In the genomic region with DNA sequence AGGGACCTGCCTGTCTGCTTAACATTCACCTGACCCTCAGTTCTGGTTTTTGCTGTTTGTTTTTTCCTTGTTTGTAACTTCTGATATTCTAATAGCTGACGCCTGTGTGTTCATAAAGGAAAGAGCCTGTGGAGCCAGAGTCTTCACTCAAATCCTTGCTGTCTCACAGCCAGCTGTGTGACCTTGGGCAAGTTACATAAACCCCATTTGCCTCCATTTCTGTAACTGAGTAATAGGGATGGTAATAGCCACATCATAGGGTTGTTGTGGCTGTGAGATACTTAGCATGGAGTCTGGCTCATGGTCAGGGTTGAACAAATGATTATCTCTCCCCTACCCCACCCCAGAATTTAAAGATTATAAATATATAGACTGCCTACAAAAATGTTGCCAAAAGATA, we compare ENCODE assay signal across 16 cellular contexts. TPM values are rescaled to one million over a fixed set of nuclear protein-coding genes. Genes with fewer than 3 reads are reported as not detected.
DNase-seq lines count a peak whose midpoint lies in the region; ATAC-seq, FAIRE-seq and TF ChIP-seq lines count a peak whose summit lies in the region.
"Had no signal": no experiment of that assay in that cellular context is flagged by ENCODE, and none has a peak within 500 bp of the region (broad histone marks: within the 10 kb centered on the region; RNA-seq: fewer than 3 reads in every experiment).

No MANE protein-coding gene starts in this region.

- TF ChIP-seq POLR2A in K562 (conservative IDR thresholded peaks at IDR 0.05) (no peak), suprapubic skin (IDR thresholded peaks at IDR 0.05) (no peak)

- H3K27ac ChIP-seq in K562 (ENCODE audit: extremely low read depth, low read depth, low read length), result peak overlapping the region; percentile 58; the same call in 2 of the 3 replicates
- H3K27ac ChIP-seq in suprapubic skin, result peak overlapping the region; percentile 84

- no peak for TF ChIP-seq CTCF in K562 (IDR thresholded peaks at IDR 0.05 in 2 of 3, conservative IDR thresholded peaks at IDR 0.05 in 1 of 3; ENCODE audit: insufficient read depth in 2 of 3, low read depth in 1 of 3, low read length in 3 of 3)
- TF ChIP-seq CTCF in suprapubic skin (IDR thresholded peaks at IDR 0.05), result no peak
- TF ChIP-seq CTCF in WTC11 (IDR thresholded peaks at IDR 0.05), result no peak

- ATAC-seq in K562 (no peak), WTC11 (no peak)

- FAIRE-seq in K562 (lab: Jason Lieb, UNC), result no peak
- FAIRE-seq: D721Med had no signal

- no peaks in the 10 kb centered on the region for H3K27me3 Mint-ChIP-seq in activated naive CD4-positive, alpha-beta T cell treated with anti-CD3 and anti-CD28 coated beads, Interleukin-2, amount 50 U/mL, for 24 hours
- no peaks in the 10 kb centered on the region for H3K27me3 Mint-ChIP-seq in activated naive CD4-positive, alpha-beta T cell treated with anti-CD3 and anti-CD28 coated beads, Interleukin-2, amount 10 ng/mL, durations not matched to agents 7 days and 5 days
- H3K27me3 Mint-ChIP-seq in WTC11 (ENCODE audit: low read depth), result no peaks in the 10 kb centered on the region
- H3K27me3 Mint-ChIP-seq: activated B cell treated with CpG ODN at 0.5 μM for 24 hours had no signal

- H2AFZ ChIP-seq in K562 (ENCODE audit: low read depth, low read length), result no peak overlapping the region

- no peak overlapping the region for H3K4me3 Mint-ChIP-seq in activated naive CD4-positive, alpha-beta T cell treated with anti-CD3 and anti-CD28 coated beads, Interleukin-2, amount 50 U/mL, for 24 hours
- H3K4me3 Mint-ChIP-seq in activated naive CD4-positive, alpha-beta T cell treated with anti-CD3 and anti-CD28 coated beads, Interleukin-2, amount 10 ng/mL, durations not matched to agents 7 days and 5 days, result no peak overlapping the region
- H3K4me3 Mint-ChIP-seq in WTC11, result no peak overlapping the region
- H3K4me3 Mint-ChIP-seq: activated B cell treated with CpG ODN at 0.5 μM for 24 hours, HFFc6 had no signal

- peak overlapping the region in 1 of 2 experiments; percentile 73; a peak in 1 of 4 replicates for H3K9ac ChIP-seq in K562 (ENCODE audit: insufficient read depth in 1 of 2, low read depth in 2 of 2, low read length in 2 of 2)

- TF ChIP-seq RAD21 in K562 (CRISPR knock-in tag; conservative IDR thresholded peaks at IDR 0.05 in 1 of 2, IDR thresholded peaks at IDR 0.05 in 1 of 2), result no peak

- H3K79me2 ChIP-seq in K562 (ENCODE audit: control insufficient read depth, insufficient read depth, low read length), result peaks cover 26% of the 10 kb centered on the region; the same call in 2 of the 3 replicates

- H3K4me3 ChIP-seq in K562 (no peak overlapping the region), suprapubic skin (no peak overlapping the region)

- H3K9me3 ChIP-seq in K562 (replicated peaks; ENCODE audit: control insufficient read depth, insufficient read depth, low read depth, low read length) (no peaks in the 10 kb centered on the region), suprapubic skin (no peaks in the 10 kb centered on the region)

- H3K9me3 Mint-ChIP-seq in activated naive CD4-positive, alpha-beta T cell treated with anti-CD3 and anti-CD28 coated beads, Interleukin-2, amount 50 U/mL, for 24 hours, result no peaks in the 10 kb centered on the region
- no peaks in the 10 kb centered on the region for H3K9me3 Mint-ChIP-seq in activated naive CD4-positive, alpha-beta T cell treated with anti-CD3 and anti-CD28 coated beads, Interleukin-2, amount 10 ng/mL, durations not matched to agents 7 days and 5 days
- H3K9me3 Mint-ChIP-seq in WTC11, result no peaks in the 10 kb centered on the region
- H3K9me3 Mint-ChIP-seq: activated B cell treated with CpG ODN at 0.5 μM for 24 hours, HFFc6 had no signal

- no peaks in the 10 kb centered on the region for H4K20me1 ChIP-seq in K562 (replicated peaks; ENCODE audit: control insufficient read depth, insufficient read depth, low read length)

- no peak overlapping the region for H3K4me2 ChIP-seq in K562 (ENCODE audit: insufficient read depth, low read length)

- H3K27me3 ChIP-seq in K562 (ENCODE audit: control insufficient read depth in 2 of 2, insufficient read depth in 2 of 2, low read length in 2 of 2), result no peaks in the 10 kb centered on the region
- no peaks in the 10 kb centered on the region for H3K27me3 ChIP-seq in suprapubic skin

- BruUV-seq in K562 (replicated peaks; lab: Mats Ljungman, UMichigan), result no TSS peak

- H3K36me3 ChIP-seq in K562 (ENCODE audit: control insufficient read depth, insufficient read depth, low read length) (peaks cover under 1% of the 10 kb centered on the region; the same call in 1 of the 3 replicates), suprapubic skin (no peaks in the 10 kb centered on the region)

- peaks cover 7% of the 10 kb centered on the region for H3K36me3 Mint-ChIP-seq in activated naive CD4-positive, alpha-beta T cell treated with anti-CD3 and anti-CD28 coated beads, Interleukin-2, amount 50 U/mL, for 24 hours
- peaks cover 5% of the 10 kb centered on the region for H3K36me3 Mint-ChIP-seq in activated naive CD4-positive, alpha-beta T cell treated with anti-CD3 and anti-CD28 coated beads, Interleukin-2, amount 10 ng/mL, durations not matched to agents 7 days and 5 days
- H3K36me3 Mint-ChIP-seq in WTC11, result no peaks in the 10 kb centered on the region

- intact Hi-C loops in K562 (cut with micrococcal nuclease), result no loop called here

- peaks cover 64% of the 10 kb centered on the region for H3K4me1 Mint-ChIP-seq in activated naive CD4-positive, alpha-beta T cell treated with anti-CD3 and anti-CD28 coated beads, Interleukin-2, amount 50 U/mL, for 24 hours
- H3K4me1 Mint-ChIP-seq in activated naive CD4-positive, alpha-beta T cell treated with anti-CD3 and anti-CD28 coated beads, Interleukin-2, amount 10 ng/mL, durations not matched to agents 7 days and 5 days, result peaks cover 33% of the 10 kb centered on the region
- H3K4me1 Mint-ChIP-seq in WTC11, result peaks cover 15% of the 10 kb centered on the region

- H3K4me1 ChIP-seq in K562 (replicated peaks in 1 of 2; ENCODE audit: control insufficient read depth in 2 of 2, insufficient read depth in 2 of 2, low read length in 2 of 2) (peaks cover 14 to 35% of the 10 kb centered on the region in 2 experiments; a peak in 4 of 5 replicates), suprapubic skin (peaks cover 88% of the 10 kb centered on the region)

- 56% methylated on average over 1 of the region's 1 CpG for WGBS in K562 (ENCODE audit: insufficient coverage, low coverage, missing lambda C conversion rate)
- WGBS in suprapubic skin, result 45% methylated on average over 1 of the region's 1 CpG

- H3K9me1 ChIP-seq in K562 (ENCODE audit: control insufficient read depth, insufficient read depth, low read length), result no peaks in the 10 kb centered on the region

- in situ Hi-C loops in K562 (cut with MboI), result no loop called here

- CTCF ChIA-PET in activated naive CD4-positive, alpha-beta T cell treated with anti-CD3 and anti-CD28 coated beads, Interleukin-2, amount 10 ng/mL, durations not matched to agents 7 days and 5 days (lab: Charles Lee), result no interaction called here
- CTCF ChIA-PET in K562 (lab: Yijun Ruan, JAX; ENCODE audit: low intra/inter-chr PET ratio) (no interaction called here), WTC11 (lab: Charles Lee) (no interaction called here)

- no peak for TF ChIP-seq EP300 in K562 (IDR thresholded peaks at IDR 0.05; ENCODE audit: low read length)
- no peak for TF ChIP-seq EP300 in suprapubic skin (IDR thresholded peaks at IDR 0.05)

- peak overlapping the region; percentile 55 for H3K27ac Mint-ChIP-seq in activated naive CD4-positive, alpha-beta T cell treated with anti-CD3 and anti-CD28 coated beads, Interleukin-2, amount 50 U/mL, for 24 hours
- H3K27ac Mint-ChIP-seq in activated naive CD4-positive, alpha-beta T cell treated with anti-CD3 and anti-CD28 coated beads, Interleukin-2, amount 10 ng/mL, durations not matched to agents 7 days and 5 days, result no peak overlapping the region
- no peak overlapping the region for H3K27ac Mint-ChIP-seq in WTC11
- H3K27ac Mint-ChIP-seq: HFFc6 had no signal

- POLR2A ChIA-PET in K562 (lab: Yijun Ruan, JAX), result interaction anchor here (0.7 to 1.4 kb wide), 3 partner anchors 9 to 24 kb away, joined by 3 to 4 read pairs (median 4); no protein-coding TSS in a partner anchor
- POLR2A ChIA-PET in WTC11 (lab: Charles Lee), result no interaction called here

- DNase-seq in activated naive CD4-positive, alpha-beta T cell treated with anti-CD3 and anti-CD28 coated beads, Interleukin-2, amount 10 ng/mL, durations not matched to agents 7 days and 5 days, result no peak
- no peak for DNase-seq in K562 (ENCODE audit: extremely low read depth in 1 of 4, low spot score in 3 of 4)
- DNase-seq in kidney tubule cell (ENCODE audit: low spot score), result peak; percentile 31
- no peak for DNase-seq in suprapubic skin (ENCODE audit: low spot score in 2 of 2)
- no peak for DNase-seq in DMS53 (lab: John Stamatoyannopoulos, UW)
- no peak for DNase-seq in WTC11 (ENCODE audit: low spot score)
- DNase-seq in NCI-H226, result no peak
- DNase-seq: activated B cell treated with CpG ODN at 0.5 μM for 24 hours; activated CD8-positive, alpha-beta memory T cell treated with anti-CD3 and anti-CD28 coated beads, Interleukin-2, amount 50 U/mL, for 4 hours; HFFc6; NCI-H1092; NCI-H2227 treated with DMSO at 0.1 percent for 48 hours; retina; substantia nigra had no signal

RNA-seq across cellular contexts. Expression of a gene that starts 27.0 kb away (rescaled TPM):
- 11.5 and 23.1 TPM in 2 replicates for total RNA-seq in K562 (2011; cell fraction: chromatin; rRNA removed; ENCODE audit: low replicate concordance)
- 19.7 and 23.5 TPM in 2 replicates for total RNA-seq in K562 (2011; cell fraction: nucleolus; rRNA removed)
- 22.4 and 23.0 TPM in 2 replicates for total RNA-seq in K562 (2011; cell fraction: nucleoplasm; rRNA removed)
- total RNA-seq in K562 (2014; rRNA removed) (11.4 and 15.0 TPM in 2 replicates), K562 (2014; rRNA removed; fragmentation: Illumina TruSeq; extraction: Trizol) (6.6 and 6.7 TPM in 2 replicates), K562 (2015; rRNA removed; fragmentation: Illumina TruSeq; extraction: Trizol) (8.7 and 9.1 TPM in 2 replicates), K562 (2021) (11.8 and 14.4 TPM in 2 replicates), suprapubic skin (100 to 1,000 TPM; 103 to 166 (median 125) TPM), WTC11 (2021) (25.9 to 26.8 TPM (median 26.4 TPM) in 3 replicates)
- polyA plus RNA-seq in K562 (2011; rRNA removed) (11.6 and 12.1 TPM in 2 replicates), K562 (2014; fragmentation: Illumina TruSeq; extraction: Trizol) (11.5 and 12.3 TPM in 2 replicates), K562 (2014; fragmentation: Nextera tagmentation; extraction: Ambion mirVana) (1 to 10 TPM; 3.2 to 5.3 TPM), K562 (2014; rRNA removed) (10.7 and 11.3 TPM in 2 replicates)
- polyA plus RNA-seq in K562 (2011; cell fraction: cytosol; rRNA removed), result 19.1 and 32.0 TPM in 2 replicates
- polyA plus RNA-seq in K562 (2011; cell fraction: nucleus; rRNA removed), result 8.0 and 8.9 TPM in 2 replicates
- 12.0 and 12.3 TPM in 2 replicates for polyA plus RNA-seq in K562 (2012)
- polyA minus RNA-seq in K562 (2011; rRNA and poly(A)+ RNA removed), result 17.5 and 24.0 TPM in 2 replicates
- polyA minus RNA-seq in K562 (2011; cell fraction: cytosol; rRNA and poly(A)+ RNA removed), result 15.7 and 17.7 TPM in 2 replicates
- polyA minus RNA-seq in K562 (2011; cell fraction: nucleus; rRNA and poly(A)+ RNA removed), result 3.6 and 4.9 TPM in 2 replicates

RNA-seq across cellular contexts. Expression of a gene that starts 56.4 kb away (rescaled TPM):
- total RNA-seq in K562 (2011; cell fraction: chromatin; rRNA removed; ENCODE audit: low replicate concordance), result 14.9 and 58.6 TPM in 2 replicates
- total RNA-seq in K562 (2011; cell fraction: nucleolus; rRNA removed), result 43.2 and 44.1 TPM in 2 replicates
- 24.3 and 31.1 TPM in 2 replicates for total RNA-seq in K562 (2011; cell fraction: nucleoplasm; rRNA removed)
- total RNA-seq in K562 (2014; rRNA removed) (7.3 and 11.4 TPM in 2 replicates), K562 (2014; rRNA removed; fragmentation: Illumina TruSeq; extraction: Trizol) (17.1 and 22.5 TPM in 2 replicates), K562 (2015; rRNA removed; fragmentation: Illumina TruSeq; extraction: Trizol) (14.6 and 15.7 TPM in 2 replicates), K562 (2021) (20.6 and 23.8 TPM in 2 replicates), suprapubic skin (1 to 10 TPM; 1.9 to 5.6 (median 3.1) TPM), WTC11 (2021) (15.7 to 21.2 TPM (median 15.9 TPM) in 3 replicates)
- polyA plus RNA-seq in K562 (2011; rRNA removed) (10.7 and 14.5 TPM in 2 replicates), K562 (2014; fragmentation: Illumina TruSeq; extraction: Trizol) (23.7 and 24.1 TPM in 2 replicates), K562 (2014; fragmentation: Nextera tagmentation; extraction: Ambion mirVana) (10 to 100 TPM; 12.0 to 20.4 TPM), K562 (2014; rRNA removed) (13.9 and 23.3 TPM in 2 replicates)
- 14.2 and 18.2 TPM in 2 replicates for polyA plus RNA-seq in K562 (2011; cell fraction: cytosol; rRNA removed)
- polyA plus RNA-seq in K562 (2011; cell fraction: nucleus; rRNA removed), result 15.5 and 26.3 TPM in 2 replicates
- polyA plus RNA-seq in K562 (2012), result 8.3 and 15.5 TPM in 2 replicates
- 12.0 and 24.9 TPM in 2 replicates for polyA minus RNA-seq in K562 (2011; rRNA and poly(A)+ RNA removed)
- polyA minus RNA-seq in K562 (2011; cell fraction: cytosol; rRNA and poly(A)+ RNA removed), result 13.3 and 15.2 TPM in 2 replicates
- polyA minus RNA-seq in K562 (2011; cell fraction: nucleus; rRNA and poly(A)+ RNA removed), result 20.9 and 24.4 TPM in 2 replicates

RNA-seq across cellular contexts. Expression of a gene that starts 56.6 kb away (rescaled TPM):
- total RNA-seq in K562 (2011; cell fraction: chromatin; rRNA removed; ENCODE audit: low replicate concordance), result 2.0 and 2.1 TPM in 2 replicates
- 0.83 and 1.7 TPM in 2 replicates for total RNA-seq in K562 (2011; cell fraction: nucleolus; rRNA removed)
- total RNA-seq in K562 (2011; cell fraction: nucleoplasm; rRNA removed), result 2.2 and 2.7 TPM in 2 replicates
- total RNA-seq in K562 (2014; rRNA removed) (2.7 and 2.9 TPM in 2 replicates), K562 (2014; rRNA removed; fragmentation: Illumina TruSeq; extraction: Trizol) (3.5 and 3.8 TPM in 2 replicates), K562 (2015; rRNA removed; fragmentation: Illumina TruSeq; extraction: Trizol) (2.9 and 3.2 TPM in 2 replicates), K562 (2021) (4.2 and 4.6 TPM in 2 replicates), suprapubic skin (1 to 10 TPM; 3.4 to 6.0 (median 3.8) TPM), WTC11 (2021) (13.3 to 16.1 TPM (median 15.6 TPM) in 3 replicates)
- polyA plus RNA-seq in K562 (2011; rRNA removed) (4.8 and 5.5 TPM in 2 replicates), K562 (2014; fragmentation: Illumina TruSeq; extraction: Trizol) (4.2 and 5.5 TPM in 2 replicates), K562 (2014; fragmentation: Nextera tagmentation; extraction: Ambion mirVana) (1 to 10 TPM; 8.2 to 8.9 TPM), K562 (2014; rRNA removed) (5.1 and 5.2 TPM in 2 replicates)
- polyA plus RNA-seq in K562 (2011; cell fraction: cytosol; rRNA removed), result 1.7 and 3.3 TPM in 2 replicates
- polyA plus RNA-seq in K562 (2011; cell fraction: nucleus; rRNA removed), result 1.2 and 2.4 TPM in 2 replicates
- polyA plus RNA-seq in K562 (2012), result 5.7 and 6.9 TPM in 2 replicates
- 2.6 and 3.0 TPM in 2 replicates for polyA minus RNA-seq in K562 (2011; rRNA and poly(A)+ RNA removed)
- 0.46 and 0.76 TPM in 2 replicates for polyA minus RNA-seq in K562 (2011; cell fraction: cytosol; rRNA and poly(A)+ RNA removed)
- 0.40 and 1.2 TPM in 2 replicates for polyA minus RNA-seq in K562 (2011; cell fraction: nucleus; rRNA and poly(A)+ RNA removed)
